Comparison of ENCODE assay signal across 14 cellular contexts in the genomic region with DNA sequence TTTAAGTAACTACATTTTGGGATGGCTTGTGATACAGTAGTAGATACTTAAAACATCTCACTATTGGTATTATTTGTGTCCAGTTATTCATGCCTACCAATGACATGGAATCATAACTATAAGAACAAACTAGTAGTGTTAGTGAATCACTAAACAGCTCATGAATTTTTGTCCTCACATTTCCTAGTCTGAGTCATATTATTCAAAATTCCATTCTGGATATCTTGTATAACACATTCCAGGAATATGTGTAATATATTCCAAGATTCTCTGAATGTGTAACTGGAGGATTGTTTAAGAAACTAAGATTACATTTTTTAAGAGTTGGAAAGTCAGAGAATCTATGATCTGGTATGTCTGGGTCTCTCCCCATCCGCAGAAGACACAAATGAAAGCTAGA.
DNase-seq lines count a peak whose midpoint lies in the region; ATAC-seq, FAIRE-seq and TF ChIP-seq lines count a peak whose summit lies in the region.
"Had no signal": no experiment of that assay in that cellular context is flagged by ENCODE, and none has a peak within 500 bp of the region (broad histone marks: within the 10 kb centered on the region; RNA-seq: fewer than 3 reads in every experiment).

No MANE protein-coding gene starts in this region.

- no peaks in the 10 kb centered on the region for H3K36me3 Mint-ChIP-seq in T-helper 2 cell treated with Interferon-gamma antibody and Interleukin-4, amounts not matched to agents 5 μg/mL and 100 μg/mL, for 36 hours (ENCODE audit: low read depth)
- peaks cover 6% of the 10 kb centered on the region for H3K36me3 Mint-ChIP-seq in Caco-2 (ENCODE audit: insufficient read depth, unreplicated experiment)

- no peaks in the 10 kb centered on the region for H3K9me3 ChIP-seq in smooth muscle cell (replicated peaks; ENCODE audit: low read depth)
- peaks cover 8% of the 10 kb centered on the region; the same call in 1 of the 2 replicates for H3K9me3 ChIP-seq in Caco-2

- H3K4me1 ChIP-seq in smooth muscle cell (ENCODE audit: low read depth) (peaks cover 8% of the 10 kb centered on the region), Caco-2 (no peaks in the 10 kb centered on the region)

- H3K27me3 ChIP-seq in smooth muscle cell (ENCODE audit: low read depth) = no peaks in the 10 kb centered on the region
- H3K27me3 ChIP-seq in Caco-2 (replicated peaks; ENCODE audit: control insufficient read depth, insufficient read depth, low read length) = no peaks in the 10 kb centered on the region

- H3K4me3 ChIP-seq in fibroblast of villous mesenchyme (ENCODE audit: low read depth, low read length) = no peak overlapping the region
- no peak overlapping the region for H3K4me3 ChIP-seq in smooth muscle cell
- no peak overlapping the region for H3K4me3 ChIP-seq in Caco-2 (ENCODE audit: low read depth, low read length)

- no peak overlapping the region for H3K9ac ChIP-seq in smooth muscle cell (ENCODE audit: low read depth)

- H3F3A ChIP-seq in smooth muscle cell (ENCODE audit: low read depth) = no peaks in the 10 kb centered on the region

- no peaks in the 10 kb centered on the region for H3K4me1 Mint-ChIP-seq in T-helper 2 cell treated with Interferon-gamma antibody and Interleukin-4, amounts not matched to agents 5 μg/mL and 100 μg/mL, for 36 hours (ENCODE audit: low read depth)
- no peaks in the 10 kb centered on the region for H3K4me1 Mint-ChIP-seq in Caco-2 (ENCODE audit: low read depth, unreplicated experiment)

- TF ChIP-seq POLR2A in H54 (IDR thresholded peaks at IDR 0.05; ENCODE audit: low read depth, low read length) = no peak

- POLR2A ChIA-PET in Caco-2 (lab: Charles Lee) = no interaction called here

- H3K4me3 Mint-ChIP-seq in T-helper 2 cell treated with Interferon-gamma antibody and Interleukin-4, amounts not matched to agents 5 μg/mL and 100 μg/mL, for 36 hours = no peak overlapping the region
- no peak overlapping the region for H3K4me3 Mint-ChIP-seq in Caco-2 (ENCODE audit: unreplicated experiment)
- H3K4me3 Mint-ChIP-seq: neural crest cell had no signal

- no peak overlapping the region for H2AFZ ChIP-seq in smooth muscle cell (ENCODE audit: low read depth)

- TF ChIP-seq CTCF in fibroblast of villous mesenchyme (IDR thresholded peaks at IDR 0.05; ENCODE audit: insufficient read depth, low read depth, low read length) (no peak), smooth muscle cell (IDR thresholded peaks at IDR 0.05; ENCODE audit: borderline replicate concordance, insufficient read depth, poor library complexity, severe bottlenecking) (no peak), Caco-2 (IDR thresholded peaks at IDR 0.05; ENCODE audit: insufficient read depth in 1 of 2, low read depth in 1 of 2, low read length in 1 of 2, severe bottlenecking in 1 of 2, unreplicated experiment in 1 of 2) (no peak)

- H3K36me3 ChIP-seq in smooth muscle cell (ENCODE audit: low read depth) = no peaks in the 10 kb centered on the region
- no peaks in the 10 kb centered on the region for H3K36me3 ChIP-seq in Caco-2 (ENCODE audit: control insufficient read depth, insufficient read depth, low read length)

- peak; percentile 93 for FAIRE-seq in H54 (lab: Jason Lieb, UNC)

- no peak overlapping the region for H3K4me2 ChIP-seq in smooth muscle cell

- DNase-seq in H54 (ENCODE audit: insufficient read length, low spot score) (peak; percentile 12), fibroblast of villous mesenchyme (ENCODE audit: low read depth) (peak; percentile 55), smooth muscle cell (lab: John Stamatoyannopoulos, UW; ENCODE audit: unreplicated experiment) (no peak), NCI-H1694 treated with DMSO at 0.1 percent for 48 hours (lab: John Stamatoyannopoulos, UW) (no peak), Caco-2 (no peak)
- no peak for DNase-seq in T-helper 2 cell treated with Interferon-gamma antibody and Interleukin-4, amounts not matched to agents 5 μg/mL and 100 μg/mL, for 36 hours (ENCODE audit: low spot score)
- DNase-seq: activated CD4-positive, alpha-beta T cell treated with anti-CD3 and anti-CD28 coated beads, Interleukin-2, amount 50 U/mL, for 1 hour; activated naive CD4-positive, alpha-beta T cell treated with anti-CD3 and anti-CD28 coated beads, Interleukin-2, amount 50 U/mL, for 16 hours; DMS79; effector CD4-positive, alpha-beta T cell; stimulated activated naive CD4-positive, alpha-beta T cell had no signal

- ATAC-seq in SK-N-SH treated with all-trans-retinoic acid at 6 μM for 48 hours (peak; percentile 96), GM19395 (IDR thresholded peaks at IDR 0.05; ENCODE audit: unreplicated experiment) (no peak)

- CTCF ChIA-PET in Caco-2 (lab: Charles Lee) = no interaction called here

- intact Hi-C loops in Caco-2 (cut with micrococcal nuclease; ENCODE audit: unreplicated experiment) = no loop called here

- H3K9me3 Mint-ChIP-seq in T-helper 2 cell treated with Interferon-gamma antibody and Interleukin-4, amounts not matched to agents 5 μg/mL and 100 μg/mL, for 36 hours = peaks cover 27% of the 10 kb centered on the region
- peaks cover 27% of the 10 kb centered on the region for H3K9me3 Mint-ChIP-seq in Caco-2 (ENCODE audit: unreplicated experiment)

- 64% methylated on average over 1 of the region's 1 CpG for WGBS in smooth muscle cell (ENCODE audit: low lambda C conversion rate)

- no peaks in the 10 kb centered on the region for H3K27me3 Mint-ChIP-seq in T-helper 2 cell treated with Interferon-gamma antibody and Interleukin-4, amounts not matched to agents 5 μg/mL and 100 μg/mL, for 36 hours (ENCODE audit: low read depth)
- no peaks in the 10 kb centered on the region for H3K27me3 Mint-ChIP-seq in Caco-2 (ENCODE audit: insufficient read depth, unreplicated experiment)

- H4K20me1 ChIP-seq in smooth muscle cell (ENCODE audit: low read depth) = no peaks in the 10 kb centered on the region

- H3K27ac Mint-ChIP-seq in T-helper 2 cell treated with Interferon-gamma antibody and Interleukin-4, amounts not matched to agents 5 μg/mL and 100 μg/mL, for 36 hours = no peak overlapping the region
- no peak overlapping the region for H3K27ac Mint-ChIP-seq in Caco-2 (ENCODE audit: unreplicated experiment)

- BruUV-seq in Caco-2 (replicated peaks; lab: Mats Ljungman, UMichigan) = no TSS peak

- H3K79me2 ChIP-seq in smooth muscle cell (ENCODE audit: low read depth) = no peaks in the 10 kb centered on the region

- H3K27ac ChIP-seq in smooth muscle cell (ENCODE audit: low read depth) = peak overlapping the region; percentile 47

TF ChIP-seq in SK-N-SH treated with all-trans-retinoic acid at 6 μM for 48 hours, 23 proteins besides CTCF, POLR2A, EP300 and RAD21:
- TF ChIP-seq ISL1 (CRISPR knock-in tag; IDR thresholded peaks at IDR 0.05) (0 out of 2 replicates have a peak, but pooled peaks have one; percentile 52), TOX (CRISPR knock-in tag; IDR thresholded peaks at IDR 0.05; ENCODE audit: borderline replicate concordance) (no peak), ZNF70 (CRISPR knock-in tag; IDR thresholded peaks at IDR 0.05) (no peak), CSRNP3 (CRISPR knock-in tag; IDR thresholded peaks at IDR 0.05) (no peak)

Comparison
In these comparisons a context has a peak if more than half of its experiments do, and no peak if none do; other contexts are left out.
1. DNase-seq: peak in H54 (single experiment) and fibroblast of villous mesenchyme (single experiment); none in smooth muscle cell (single experiment), NCI-H1694 treated with DMSO at 0.1 percent for 48 hours (single experiment), T-helper 2 cell treated with Interferon-gamma antibody and Interleukin-4, amounts not matched to agents 5 μg/mL and 100 μg/mL, for 36 hours (single experiment) and Caco-2 (0 of 2).